In genomic region chr20:49937023-49937929, GRCh38 we compare ENCODE assay signal across 8 cellular contexts. TPM values are rescaled to one million over a fixed set of nuclear protein-coding genes. Genes with fewer than 3 reads are reported as not detected.
DNase-seq lines count a peak whose midpoint lies in the region; ATAC-seq, FAIRE-seq and TF ChIP-seq lines count a peak whose summit lies in the region.

No MANE protein-coding gene starts in this region.

- TF ChIP-seq EP300 in HepG2 (IDR thresholded peaks at IDR 0.05; ENCODE audit: low read depth in 2 of 2, low read length in 2 of 2) (no peak), HepG2 (CRISPR knock-in tag; IDR thresholded peaks at IDR 0.05; ENCODE audit: borderline replicate concordance) (no peak)

- H3K4me3 ChIP-seq in adrenal gland: peak overlapping the region in 3 of 4 donors; percentile 49 to 90 (median 88)
- peak overlapping the region; percentile 80 to 99 (median 99) for H3K4me3 ChIP-seq in HepG2 (replicated peaks in 1 of 3; ENCODE audit: insufficient read depth in 1 of 3, low read depth in 2 of 3, low read length in 3 of 3)
- peak overlapping the region; percentile 86 to 87 for H3K4me3 ChIP-seq in tibial artery

- in situ Hi-C loops in HepG2 (cut with HindIII; ENCODE audit: extremely low pct_ligation_motif_present, low pct_unique_long_range_greater_than_20kb): no loop called here

- peak overlapping the region; percentile 98 for H3K4me2 ChIP-seq in HepG2 (ENCODE audit: low read depth, low read length)

- TF ChIP-seq CTCF in adrenal gland (IDR thresholded peaks at IDR 0.05) (no peak), HepG2 (CRISPR knock-in tag; IDR thresholded peaks at IDR 0.05) (no peak), tibial artery (IDR thresholded peaks at IDR 0.05) (no peak)

- peaks cover 23 to 38% of the 10 kb centered on the region in 2 donors for H3K4me1 ChIP-seq in adrenal gland (replicated peaks in 1 of 2)
- H3K4me1 ChIP-seq in HepG2 (ENCODE audit: insufficient read depth, low read length): peaks cover 76% of the 10 kb centered on the region
- H3K4me1 ChIP-seq in tibial artery: peaks cover 0 to 33% (median 31%) of the 10 kb centered on the region in 4 donors

- CTCF ChIA-PET in HepG2 (lab: Yijun Ruan, JAX; ENCODE audit: low intra/inter-chr PET ratio, low total read pairs): no interaction called here

- no peaks in the 10 kb centered on the region for H3K27me3 ChIP-seq in adrenal gland
- H3K27me3 ChIP-seq in HepG2 (ENCODE audit: control insufficient read depth in 1 of 2, insufficient read depth in 2 of 2, low read length in 2 of 2): no peaks in the 10 kb centered on the region; a peak in 2 of 5 replicates
- no peaks in the 10 kb centered on the region for H3K27me3 ChIP-seq in tibial artery

- H3K27ac Mint-ChIP-seq in IgD-negative memory B cell: peak overlapping the region; percentile 93 to 96 (median 95)

- H3K36me3 Mint-ChIP-seq in IgD-negative memory B cell: peaks cover 4% of the 10 kb centered on the region

- H3K27ac ChIP-seq in adrenal gland (peak overlapping the region in 3 of 5 donors; percentile 93 to 95 (median 94)), HepG2 (ENCODE audit: extremely low read length, insufficient read depth, low read length) (peak overlapping the region; percentile 78), tibial artery (peak overlapping the region; percentile 86 to 91)

- peak overlapping the region; percentile 96 to 98 (median 96) for H3K4me3 Mint-ChIP-seq in IgD-negative memory B cell

- WGBS in adrenal gland, 4 donors: 14 to 17% (median 17%) methylated on average over 9 to 12 of the region's 12 CpGs
- 13% methylated on average over 12 of the region's 12 CpGs for WGBS in HepG2 (ENCODE audit: low lambda C conversion rate)

- ATAC-seq in HepG2 (peak; percentile 7; the same call in 2 of the 3 replicates), HG03460 (IDR thresholded peaks at IDR 0.05; ENCODE audit: unreplicated experiment) (no peak)

- TF ChIP-seq POLR2A in adrenal gland (IDR thresholded peaks at IDR 0.05): no peak
- peak; percentile 29 to 38; a peak in 1 of 4 replicates for TF ChIP-seq POLR2A in HepG2 (IDR thresholded peaks at IDR 0.05; ENCODE audit: insufficient read depth in 1 of 2, low read depth in 2 of 2, low read length in 2 of 2)

- peak overlapping the region; percentile 97 for H3K9ac ChIP-seq in HepG2 (ENCODE audit: insufficient read depth, low read depth, low read length)

- DNase-seq in NCI-H345 (lab: John Stamatoyannopoulos, UW) (peak; percentile 27), NCI-H345 treated with DMSO at 0.1 percent for 48 hours (lab: John Stamatoyannopoulos, UW; ENCODE audit: unreplicated experiment) (no peak), adrenal gland (peak in 1 of 7 donors; percentile 64), HepG2 (ENCODE audit: low spot score) (no peak), tibial artery (peak in 1 of 2 donors; percentile 61), hypothalamus (lab: John Stamatoyannopoulos, UW) (no peak)

- peaks cover 58% of the 10 kb centered on the region for H3K79me2 ChIP-seq in HepG2 (ENCODE audit: insufficient read depth, low read length)

- H3K9me3 Mint-ChIP-seq in IgD-negative memory B cell: no peaks in the 10 kb centered on the region

- H3K27me3 Mint-ChIP-seq in IgD-negative memory B cell: no peaks in the 10 kb centered on the region

- TF ChIP-seq RAD21 in HepG2 (CRISPR knock-in tag; IDR thresholded peaks at IDR 0.05): no peak

- no peak for FAIRE-seq in HepG2 (lab: Jason Lieb, UNC)

- H3K4me1 Mint-ChIP-seq in IgD-negative memory B cell: peaks cover 42 to 45% (median 43%) of the 10 kb centered on the region in 3 donors

- H3K9me3 ChIP-seq in adrenal gland (replicated peaks in 1 of 3): no peaks in the 10 kb centered on the region
- H3K9me3 ChIP-seq in HepG2 (ENCODE audit: low read length): no peaks in the 10 kb centered on the region
- no peaks in the 10 kb centered on the region for H3K9me3 ChIP-seq in tibial artery

- H3K36me3 ChIP-seq in adrenal gland (replicated peaks in 1 of 2) (peaks cover 0 to 21% of the 10 kb centered on the region in 2 donors), HepG2 (replicated peaks in 1 of 2; ENCODE audit: control insufficient read depth in 1 of 2, insufficient read depth in 2 of 2, low read length in 2 of 2) (peaks cover 12 to 29% of the 10 kb centered on the region in 2 experiments; a peak in 4 of 5 replicates), tibial artery (peaks cover 0 to 17% (median 10%) of the 10 kb centered on the region in 3 donors)

- TSS peak; percentile 66 for BruUV-seq in HepG2 (replicated peaks; lab: Mats Ljungman, UMichigan)

- POLR2A ChIA-PET in HepG2 (lab: Yijun Ruan, JAX): interaction anchor here (0.7 to 6.7 kb wide), 16 partner anchors 9 to 334 kb away, joined by 3 to 105 read pairs (median 6); partner anchors contain the start of genes SLC9A8 and SPATA2

- no peak overlapping the region for H2AFZ ChIP-seq in HepG2 (ENCODE audit: low read length)

- H4K20me1 ChIP-seq in HepG2 (ENCODE audit: insufficient read depth, low read length): peaks cover 36% of the 10 kb centered on the region

- intact Hi-C loops in adrenal gland (cut with DNase I): no loop called here
- intact Hi-C loops in HepG2 (cut with micrococcal nuclease; ENCODE audit: unreplicated experiment): no loop called here
- intact Hi-C loops in tibial artery (cut with DNase I; ENCODE audit: low total_unique reads): no loop called here

RNA-seq across cellular contexts. Expression of gene RNF114, which starts 1.1 kb away (rescaled TPM):
- polyA plus RNA-seq in IgD-negative memory B cell: 119 TPM
- 100 to 1,000 TPM in 4 of 8 donors, 10 to 100 TPM in 4; 62.5 to 201 (median 100) TPM for total RNA-seq in adrenal gland
- 10 to 100 TPM; 26.9 to 47.8 (median 41.3) TPM for polyA plus RNA-seq in adrenal gland
- 119 and 137 TPM in 2 replicates for total RNA-seq in HepG2 (2016; rRNA removed; fragmentation: Illumina TruSeq; extraction: Trizol)
- 20.7 and 21.9 TPM in 2 replicates for total RNA-seq in HepG2 (2016; cell fraction: cytosol; rRNA removed; fragmentation: Illumina TruSeq; extraction: Trizol; ENCODE audit: low read depth)
- 117 and 134 TPM in 2 replicates for total RNA-seq in HepG2 (2016; cell fraction: insoluble cytoplasmic fraction; rRNA removed; fragmentation: Illumina TruSeq; extraction: Trizol)
- 58.2 and 60.7 TPM in 2 replicates for total RNA-seq in HepG2 (2016; cell fraction: membrane; rRNA removed; fragmentation: Illumina TruSeq; extraction: Trizol)
- total RNA-seq in HepG2 (2016; cell fraction: nucleus; rRNA removed; fragmentation: Illumina TruSeq; extraction: Trizol): 54.0 and 64.8 TPM in 2 replicates
- polyA plus RNA-seq in HepG2 (2011; rRNA removed): 120 and 126 TPM in 2 replicates
- 177 and 201 TPM in 2 replicates for polyA plus RNA-seq in HepG2 (2011; cell fraction: cytosol; rRNA removed)
- polyA plus RNA-seq in HepG2 (2011; cell fraction: nucleus; rRNA removed): 108 and 112 TPM in 2 replicates
- 108 and 111 TPM in 2 replicates for polyA plus RNA-seq in HepG2 (2012)
- 27.1 and 29.4 TPM in 2 replicates for polyA plus RNA-seq in HepG2 (2016; cell fraction: cytosol; fragmentation: Illumina TruSeq; extraction: Trizol; ENCODE audit: low read depth)
- polyA plus RNA-seq in HepG2 (2016; cell fraction: insoluble cytoplasmic fraction; fragmentation: Illumina TruSeq; extraction: Trizol; ENCODE audit: low read depth): 140 and 169 TPM in 2 replicates
- polyA plus RNA-seq in HepG2 (2016; cell fraction: membrane; fragmentation: Illumina TruSeq; extraction: Trizol; ENCODE audit: low read depth): 33.3 and 36.2 TPM in 2 replicates
- polyA plus RNA-seq in HepG2 (2016; cell fraction: nucleus; fragmentation: Illumina TruSeq; extraction: Trizol; ENCODE audit: insufficient read depth, low read depth): 104 and 116 TPM in 2 replicates
- 71.3 and 124 TPM in 2 replicates for polyA minus RNA-seq in HepG2 (2011; rRNA and poly(A)+ RNA removed; ENCODE audit: low replicate concordance)
- polyA minus RNA-seq in HepG2 (2011; cell fraction: cytosol; rRNA and poly(A)+ RNA removed): 93.0 and 100 TPM in 2 replicates
- polyA minus RNA-seq in HepG2 (2011; cell fraction: nucleus; rRNA and poly(A)+ RNA removed): 73.1 and 76.2 TPM in 2 replicates

RNA-seq across cellular contexts. Expression of gene SPATA2, which starts 21.9 kb away (rescaled TPM):
- polyA plus RNA-seq in IgD-negative memory B cell (7.1 TPM), adrenal gland (1 to 10 TPM; 4.7 to 5.9 (median 4.7) TPM), HepG2 (2011; rRNA removed) (8.7 and 9.5 TPM in 2 replicates)
- total RNA-seq in adrenal gland (1 to 10 TPM; 2.8 to 9.3 (median 7.1) TPM), HepG2 (2016; rRNA removed; fragmentation: Illumina TruSeq; extraction: Trizol) (3.2 and 4.3 TPM in 2 replicates)
- 1.9 TPM in 2 replicates for total RNA-seq in HepG2 (2016; cell fraction: cytosol; rRNA removed; fragmentation: Illumina TruSeq; extraction: Trizol; ENCODE audit: low read depth)
- total RNA-seq in HepG2 (2016; cell fraction: insoluble cytoplasmic fraction; rRNA removed; fragmentation: Illumina TruSeq; extraction: Trizol): 3.3 and 3.4 TPM in 2 replicates
- total RNA-seq in HepG2 (2016; cell fraction: membrane; rRNA removed; fragmentation: Illumina TruSeq; extraction: Trizol): 5.6 and 6.9 TPM in 2 replicates
- total RNA-seq in HepG2 (2016; cell fraction: nucleus; rRNA removed; fragmentation: Illumina TruSeq; extraction: Trizol): 3.5 and 4.4 TPM in 2 replicates
- 6.2 and 6.7 TPM in 2 replicates for polyA plus RNA-seq in HepG2 (2011; cell fraction: cytosol; rRNA removed)
- 9.5 and 9.7 TPM in 2 replicates for polyA plus RNA-seq in HepG2 (2011; cell fraction: nucleus; rRNA removed)
- polyA plus RNA-seq in HepG2 (2012): 7.5 and 8.6 TPM in 2 replicates
- 2.9 and 3.5 TPM in 2 replicates for polyA plus RNA-seq in HepG2 (2016; cell fraction: cytosol; fragmentation: Illumina TruSeq; extraction: Trizol; ENCODE audit: low read depth)
- 8.7 and 11.5 TPM in 2 replicates for polyA plus RNA-seq in HepG2 (2016; cell fraction: insoluble cytoplasmic fraction; fragmentation: Illumina TruSeq; extraction: Trizol; ENCODE audit: low read depth)
- 9.3 and 9.7 TPM in 2 replicates for polyA plus RNA-seq in HepG2 (2016; cell fraction: membrane; fragmentation: Illumina TruSeq; extraction: Trizol; ENCODE audit: low read depth)
- 11.3 and 13.5 TPM in 2 replicates for polyA plus RNA-seq in HepG2 (2016; cell fraction: nucleus; fragmentation: Illumina TruSeq; extraction: Trizol; ENCODE audit: insufficient read depth, low read depth)
- 11.4 and 11.8 TPM in 2 replicates for polyA minus RNA-seq in HepG2 (2011; rRNA and poly(A)+ RNA removed; ENCODE audit: low replicate concordance)
- 6.0 and 6.9 TPM in 2 replicates for polyA minus RNA-seq in HepG2 (2011; cell fraction: cytosol; rRNA and poly(A)+ RNA removed)
- polyA minus RNA-seq in HepG2 (2011; cell fraction: nucleus; rRNA and poly(A)+ RNA removed): 5.5 and 6.7 TPM in 2 replicates

RNA-seq across cellular contexts. Expression of gene SNAI1, which starts 45.5 kb away (rescaled TPM):
- polyA plus RNA-seq in IgD-negative memory B cell: 0.63 TPM
- total RNA-seq in adrenal gland: 10 to 100 TPM in 3 of 8 donors, 1 to 10 TPM in 5; 2.2 to 12.1 (median 8.4) TPM
- 10 to 100 TPM in 2 of 3 donors, 1 to 10 TPM in 1; 2.6 to 13.2 (median 10.9) TPM for polyA plus RNA-seq in adrenal gland
- total RNA-seq in HepG2 (2016; rRNA removed; fragmentation: Illumina TruSeq; extraction: Trizol): 1.3 and 1.4 TPM in 2 replicates
- 0.35 and 0.40 TPM in 2 replicates for total RNA-seq in HepG2 (2016; cell fraction: cytosol; rRNA removed; fragmentation: Illumina TruSeq; extraction: Trizol; ENCODE audit: low read depth)
- 1.1 and 1.4 TPM in 2 replicates for total RNA-seq in HepG2 (2016; cell fraction: insoluble cytoplasmic fraction; rRNA removed; fragmentation: Illumina TruSeq; extraction: Trizol)
- 0.68 and 1.4 TPM in 2 replicates for total RNA-seq in HepG2 (2016; cell fraction: membrane; rRNA removed; fragmentation: Illumina TruSeq; extraction: Trizol)
- total RNA-seq in HepG2 (2016; cell fraction: nucleus; rRNA removed; fragmentation: Illumina TruSeq; extraction: Trizol): 1.4 and 2.3 TPM in 2 replicates
- 1.3 and 1.5 TPM in 2 replicates for polyA plus RNA-seq in HepG2 (2011; rRNA removed)
- polyA plus RNA-seq in HepG2 (2011; cell fraction: cytosol; rRNA removed): 0.35 and 0.76 TPM in 2 replicates
- 3.0 and 3.7 TPM in 2 replicates for polyA plus RNA-seq in HepG2 (2011; cell fraction: nucleus; rRNA removed)
- 1.5 and 1.6 TPM in 2 replicates for polyA plus RNA-seq in HepG2 (2012)
- polyA plus RNA-seq in HepG2 (2016; cell fraction: cytosol; fragmentation: Illumina TruSeq; extraction: Trizol; ENCODE audit: low read depth): 0.55 and 0.59 TPM in 2 replicates
- 2.2 and 3.6 TPM in 2 replicates for polyA plus RNA-seq in HepG2 (2016; cell fraction: insoluble cytoplasmic fraction; fragmentation: Illumina TruSeq; extraction: Trizol; ENCODE audit: low read depth)
- polyA plus RNA-seq in HepG2 (2016; cell fraction: membrane; fragmentation: Illumina TruSeq; extraction: Trizol; ENCODE audit: low read depth): 0.93 and 1.2 TPM in 2 replicates
- polyA plus RNA-seq in HepG2 (2016; cell fraction: nucleus; fragmentation: Illumina TruSeq; extraction: Trizol; ENCODE audit: insufficient read depth, low read depth): 3.5 and 4.2 TPM in 2 replicates
- polyA minus RNA-seq in HepG2 (2011; rRNA and poly(A)+ RNA removed; ENCODE audit: low replicate concordance): 1.4 and 7.4 TPM in 2 replicates
- polyA minus RNA-seq in HepG2 (2011; cell fraction: cytosol; rRNA and poly(A)+ RNA removed): 0.40 and 0.79 TPM in 2 replicates
- 0.77 and 1.6 TPM in 2 replicates for polyA minus RNA-seq in HepG2 (2011; cell fraction: nucleus; rRNA and poly(A)+ RNA removed)

Comparison
In these comparisons a context has a peak if more than half of its experiments do, and no peak if none do; other contexts are left out.
1. POLR2A ChIP-seq: peak in HepG2 (2 of 2); none in adrenal gland (0 of 2).
2. Peak in every context shown above with its lines, with median percentiles within 50 percentile points of each other: H3K27ac ChIP-seq and H3K4me3 ChIP-seq.